Comparison of ENCODE assay signal across 12 cellular contexts in the genomic region with DNA sequence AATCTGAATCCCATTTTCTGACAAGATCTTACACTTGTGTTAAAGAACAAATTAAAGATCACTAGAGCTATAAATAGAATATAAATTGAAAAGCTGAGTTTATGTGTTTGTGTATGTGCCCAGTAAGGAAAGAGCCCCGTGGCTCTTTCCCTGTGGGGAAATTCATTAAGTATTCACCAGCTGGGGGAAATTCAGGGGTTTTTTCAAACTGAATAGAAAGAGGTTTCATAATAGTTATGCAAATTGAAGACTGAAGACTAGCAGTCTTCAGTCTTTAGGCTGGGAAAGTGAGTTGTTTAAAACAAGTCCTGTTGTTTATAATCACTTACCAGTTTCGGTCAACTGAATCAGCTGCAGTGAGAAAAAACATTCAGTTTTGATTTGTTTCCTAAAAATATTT. TPM values are rescaled to one million over a fixed set of nuclear protein-coding genes. Genes with fewer than 3 reads are reported as not detected.
DNase-seq lines count a peak whose midpoint lies in the region; ATAC-seq, FAIRE-seq and TF ChIP-seq lines count a peak whose summit lies in the region.
"Had no signal": no experiment of that assay in that cellular context is flagged by ENCODE, and none has a peak within 500 bp of the region (broad histone marks: within the 10 kb centered on the region; RNA-seq: fewer than 3 reads in every experiment).

No MANE protein-coding gene starts in this region.

- FAIRE-seq in GM12878 (lab: Jason Lieb, UNC), result peak; percentile 23

- no peaks in the 10 kb centered on the region for H4K20me1 ChIP-seq in GM12878 (ENCODE audit: control insufficient read depth, insufficient read depth)

- no peak overlapping the region for H2BK15ac ChIP-seq in neuronal stem cell (ENCODE audit: low read length)

- H3K79me2 ChIP-seq in GM12878 (ENCODE audit: control insufficient read depth, insufficient read depth, low read length), result peaks cover 2% of the 10 kb centered on the region

- H2BK5ac ChIP-seq in neuronal stem cell (ENCODE audit: low read length), result no peak overlapping the region

- no peaks in the 10 kb centered on the region for H3K9me3 Mint-ChIP-seq in immature natural killer cell

- intact Hi-C loops in GM12878 (cut with micrococcal nuclease; ENCODE audit: unreplicated experiment), result loop anchor here (1.0 kb wide), 1 partner anchor 88 kb away; the partner anchor contains the start of gene MS4A1

- H3K9ac ChIP-seq in GM12878 (ENCODE audit: control insufficient read depth, insufficient read depth, low read length) (0 out of 2 replicates have a peak overlapping the region, but pooled peaks have one; percentile 18), neuronal stem cell (ENCODE audit: low read depth, low read length, poor library complexity) (no peak overlapping the region)

- H3K27ac ChIP-seq in GM12878 (ENCODE audit: control insufficient read depth, insufficient read depth), result peak overlapping the region; percentile 65
- no peak overlapping the region for H3K27ac ChIP-seq in neuronal stem cell (replicated peaks; ENCODE audit: low read length)
- H3K27ac ChIP-seq: SK-N-MC had no signal

- no peak overlapping the region for H4K91ac ChIP-seq in neuronal stem cell (ENCODE audit: low read depth, low read length, poor library complexity)

- H4K8ac ChIP-seq in neuronal stem cell (ENCODE audit: low read depth, low read length), result no peak overlapping the region

- peaks cover 7% of the 10 kb centered on the region; the same call in 2 of the 3 replicates for H3K9me3 ChIP-seq in GM12878 (replicated peaks; ENCODE audit: control insufficient read depth, insufficient read depth, low read length)
- no peaks in the 10 kb centered on the region for H3K9me3 ChIP-seq in neuronal stem cell (replicated peaks in 1 of 2; ENCODE audit: control insufficient read depth in 2 of 2, insufficient read depth in 1 of 2, low read depth in 1 of 2, low read length in 2 of 2)
- H3K9me3 ChIP-seq: MG63 had no signal

- no peaks in the 10 kb centered on the region for H3K4me1 Mint-ChIP-seq in immature natural killer cell

- no TSS peak for BruUV-seq in GM12878 (replicated peaks; lab: Mats Ljungman, UMichigan)

- POLR2A ChIA-PET in GM12878 (lab: Charles Lee), result interaction anchor here (0.6 to 3.4 kb wide), 8 partner anchors 11 to 93 kb away, joined by 3 to 23 read pairs (median 4); partner anchors contain the start of genes MS4A1 and MS4A7

- no peak overlapping the region for H2BK12ac ChIP-seq in neuronal stem cell (ENCODE audit: low read length)

- WGBS in GM12878 (ENCODE audit: insufficient coverage, insufficient replicate concordance, low lambda C conversion rate, missing lambda C conversion rate), result 2% methylated on average over 2 of the region's 2 CpGs
- WGBS in neuronal stem cell (ENCODE audit: extremely low coverage in 2 of 2, insufficient read length in 2 of 2, insufficient replicate concordance in 1 of 2), 2 donors, result no CpG with 5 or more reads among the region's 2 CpGs

- no peak overlapping the region; the same call in 1 of the 2 replicates for H3K4me2 ChIP-seq in GM12878 (ENCODE audit: control insufficient read depth, insufficient read depth)
- H3K4me2 ChIP-seq in neuronal stem cell (ENCODE audit: insufficient read depth, low read length, poor library complexity, severe bottlenecking), result no peak overlapping the region

- H3K27ac Mint-ChIP-seq in immature natural killer cell, result no peak overlapping the region

- peak; percentile 85 for ATAC-seq in GM18861 (IDR thresholded peaks at IDR 0.05; ENCODE audit: unreplicated experiment)
- ATAC-seq in GM21515 (IDR thresholded peaks at IDR 0.05; ENCODE audit: unreplicated experiment), result peak; percentile 85
- ATAC-seq in HG03159 (IDR thresholded peaks at IDR 0.05; ENCODE audit: unreplicated experiment), result peak; percentile 84
- ATAC-seq in GM12878, result peak; percentile 76
- ATAC-seq: left lung had no signal

- no peaks in the 10 kb centered on the region for H3K36me3 Mint-ChIP-seq in immature natural killer cell

- no peaks in the 10 kb centered on the region for H3K27me3 ChIP-seq in GM12878 (replicated peaks in 1 of 2; ENCODE audit: control insufficient read depth in 2 of 2, insufficient read depth in 2 of 2, low read length in 1 of 2)
- no peaks in the 10 kb centered on the region for H3K27me3 ChIP-seq in neuronal stem cell (ENCODE audit: control insufficient read depth in 3 of 3, insufficient read depth in 3 of 3, low read depth in 1 of 3, low read length in 3 of 3)
- H3K27me3 ChIP-seq: left lung, MG63 had no signal

- CTCF ChIA-PET in GM12878 (lab: Yijun Ruan, JAX), result interaction anchor here (0.9 to 8.3 kb wide), 16 partner anchors 10 to 396 kb away, joined by 3 to 190 read pairs (median 5); partner anchors contain the start of genes MS4A1 and MS4A7

- no peak overlapping the region for H2BK120ac ChIP-seq in neuronal stem cell (ENCODE audit: low read depth, low read length)

- H3K18ac ChIP-seq in neuronal stem cell (ENCODE audit: low read length), result no peak overlapping the region

- no peak overlapping the region for H3K4me3 Mint-ChIP-seq in immature natural killer cell

- DNase-seq in GM12878 (ENCODE audit: low read depth, low spot score), result peak; percentile 81
- no peak for DNase-seq in immature natural killer cell
- DNase-seq in neuronal stem cell (ENCODE audit: low spot score), result no peak
- DNase-seq in NCI-H345 treated with DMSO at 0.1 percent for 48 hours (lab: John Stamatoyannopoulos, UW; ENCODE audit: unreplicated experiment), result no peak
- no peak for DNase-seq in DMS153 (lab: John Stamatoyannopoulos, UW)
- DNase-seq: left lung, MG63 had no signal

- peak; percentile 82 to 97; a peak in 3 of 4 replicates for TF ChIP-seq EP300 in GM12878 (IDR thresholded peaks at IDR 0.05; ENCODE audit: borderline replicate concordance in 1 of 2, control insufficient read depth in 1 of 2, low read depth in 2 of 2, low read length in 2 of 2)

- H3K4me3 ChIP-seq in GM12878, result no peak overlapping the region
- H3K4me3 ChIP-seq in neuronal stem cell (ENCODE audit: low read length in 2 of 2), result no peak overlapping the region
- H3K4me3 ChIP-seq: left lung, MG63, SK-N-MC had no signal

- no peak overlapping the region for H3K23ac ChIP-seq in neuronal stem cell (ENCODE audit: low read depth, low read length, poor library complexity)

- RAD21 ChIA-PET in GM12878 (lab: Charles Lee; ENCODE audit: unreplicated experiment), result interaction anchor here (0.7 to 6.7 kb wide), 12 partner anchors 11 to 396 kb away, joined by 3 to 195 read pairs (median 6); partner anchors contain the start of genes MS4A1 and MS4A7

- no peak overlapping the region for H3K4ac ChIP-seq in neuronal stem cell (ENCODE audit: low read length)

- H2AK5ac ChIP-seq in neuronal stem cell (ENCODE audit: low read depth, low read length), result no peak overlapping the region

- H3K36me3 ChIP-seq in GM12878 (ENCODE audit: control insufficient read depth in 2 of 2, insufficient read depth in 2 of 2, low read length in 1 of 2), result no peaks in the 10 kb centered on the region
- no peaks in the 10 kb centered on the region for H3K36me3 ChIP-seq in neuronal stem cell (replicated peaks in 1 of 2; ENCODE audit: control insufficient read depth in 2 of 2, insufficient read depth in 2 of 2, low read length in 2 of 2)
- H3K36me3 ChIP-seq: left lung, MG63 had no signal

- peaks cover 3 to 14% (median 5%) of the 10 kb centered on the region in 3 donors for H3K27me3 Mint-ChIP-seq in immature natural killer cell (ENCODE audit: low read depth in 3 of 3)

- TF ChIP-seq POLR2A in GM12878 (IDR thresholded peaks at IDR 0.05; ENCODE audit: low read depth, low read length), result no peak

- TF ChIP-seq RAD21 in GM12878 (IDR thresholded peaks at IDR 0.05; ENCODE audit: insufficient read depth, low read depth, low read length), result no peak

- H3K4me1 ChIP-seq in GM12878 (ENCODE audit: control insufficient read depth, insufficient read depth, low read length), result peaks cover 14% of the 10 kb centered on the region; the same call in 1 of the 2 replicates
- no peaks in the 10 kb centered on the region for H3K4me1 ChIP-seq in neuronal stem cell (ENCODE audit: control insufficient read depth in 2 of 2, insufficient read depth in 1 of 2, low read depth in 1 of 2, low read length in 2 of 2)

- TF ChIP-seq CTCF in GM12878 (IDR thresholded peaks at IDR 0.05 in 2 of 3, conservative IDR thresholded peaks at IDR 0.05 in 1 of 3; ENCODE audit: control insufficient read depth in 2 of 3, extremely low read depth in 1 of 3, insufficient read depth in 1 of 3, low read depth in 3 of 3, low read length in 3 of 3), result no peak

- in situ Hi-C loops in GM12878 (cut with MboI), result loop anchor here (5.0 to 10.0 kb wide), 4 partner anchors 98 to 398 kb away; no protein-coding TSS in a partner anchor

- no peaks in the 10 kb centered on the region for H3K79me1 ChIP-seq in neuronal stem cell (ENCODE audit: low read depth, low read length)

- SMC1A ChIA-PET in GM12878 (lab: Charles Lee; ENCODE audit: uncharacterized antibody, unreplicated experiment), result interaction anchor here (0.9 to 11.3 kb wide), 25 partner anchors 14 to 398 kb away, joined by 3 to 298 read pairs (median 4); partner anchors contain the start of genes MS4A1, MS4A14 and MS4A7

- H2AFZ ChIP-seq in GM12878 (ENCODE audit: control insufficient read depth, low read depth, low read length), result no peak overlapping the region
- H2AFZ ChIP-seq in neuronal stem cell (ENCODE audit: low read length), result no peak overlapping the region

- no peak overlapping the region for H3K14ac ChIP-seq in neuronal stem cell (ENCODE audit: low read length)

RNA-seq across cellular contexts. Expression of gene MS4A7, which starts 11.3 kb away (rescaled TPM):
- total RNA-seq in GM12878 (2013; cell fraction: nucleolus; rRNA removed), result 56.7 and 58.7 TPM in 2 replicates
- total RNA-seq in GM12878 (2014; rRNA removed), result 2.2 and 2.9 TPM in 2 replicates
- total RNA-seq in GM12878 (2014; rRNA removed; fragmentation: Illumina TruSeq; extraction: Trizol), result 3.8 and 4.0 TPM in 2 replicates
- total RNA-seq in GM12878 (2021), result 2.3 and 3.3 TPM in 2 replicates
- 4.2 TPM for polyA plus RNA-seq in GM12878 (2011; ENCODE audit: low read depth)
- 9.6 and 11.1 TPM in 2 replicates for polyA plus RNA-seq in GM12878 (2011; rRNA removed)
- polyA plus RNA-seq in GM12878 (2011; cell fraction: cytosol; rRNA removed), result 5.5 and 6.1 TPM in 2 replicates
- polyA plus RNA-seq in GM12878 (2011; cell fraction: nucleus; rRNA removed), result 7.6 and 7.8 TPM in 2 replicates
- 3.9 and 7.1 TPM in 2 replicates for polyA plus RNA-seq in GM12878 (2012)
- polyA plus RNA-seq in GM12878 (2014; fragmentation: Illumina TruSeq; extraction: Trizol), result 3.7 and 4.2 TPM in 2 replicates
- 10 to 100 TPM in 1 of 2 experiments, 1 to 10 TPM in 1; 7.2 to 17.0 TPM for polyA plus RNA-seq in GM12878 (2014; fragmentation: Nextera tagmentation; extraction: Ambion mirVana)
- 3.9 and 4.6 TPM in 2 replicates for polyA plus RNA-seq in GM12878 (2014; rRNA removed)
- polyA plus RNA-seq in GM12878 (2016; fragmentation: Nextera tagmentation; extraction: Ambion mirVana), result 1 to 10 TPM; 1.7 to 1.8 TPM
- polyA minus RNA-seq in GM12878 (2011; rRNA and poly(A)+ RNA removed), result 8.6 and 12.4 TPM in 2 replicates
- polyA minus RNA-seq in GM12878 (2011; cell fraction: cytosol; rRNA and poly(A)+ RNA removed), result 4.8 TPM in 1 of 2 replicates, not detected in the other
- 5.1 and 7.0 TPM in 2 replicates for polyA minus RNA-seq in GM12878 (2011; cell fraction: nucleus; rRNA and poly(A)+ RNA removed)
- polyA plus RNA-seq in immature natural killer cell, result 1 to 10 TPM; 1.0 to 7.1 (median 2.6) TPM
- not detected for polyA plus RNA-seq in neuronal stem cell (2013, experiment 1 of 2)
- polyA plus RNA-seq in neuronal stem cell (2013, experiment 2 of 2), result not detected

RNA-seq across cellular contexts. Expression of gene MS4A14, which starts 29.2 kb away (rescaled TPM):
- total RNA-seq in GM12878 (2013; cell fraction: nucleolus; rRNA removed), result 8.1 and 12.0 TPM in 2 replicates
- total RNA-seq in GM12878 (2014; rRNA removed) (0.11 and 0.40 TPM in 2 replicates), GM12878 (2014; rRNA removed; fragmentation: Illumina TruSeq; extraction: Trizol) (0.40 and 0.60 TPM in 2 replicates), GM12878 (2021) (0.77 and 1.0 TPM in 2 replicates)
- polyA plus RNA-seq in GM12878 (2011; ENCODE audit: low read depth), result 0.85 TPM
- polyA plus RNA-seq in GM12878 (2011; rRNA removed) (1.0 and 1.7 TPM in 2 replicates), GM12878 (2014; fragmentation: Illumina TruSeq; extraction: Trizol) (0.81 and 0.89 TPM in 2 replicates), GM12878 (2014; fragmentation: Nextera tagmentation; extraction: Ambion mirVana) (under 1 TPM; 0.13 to 0.18 TPM), GM12878 (2014; rRNA removed) (0.38 and 0.72 TPM in 2 replicates), GM12878 (2016; fragmentation: Nextera tagmentation; extraction: Ambion mirVana) (under 1 TPM in 1 of 2 experiments, not detected in 1; 0.63 TPM), immature natural killer cell (not detected)
- polyA plus RNA-seq in GM12878 (2011; cell fraction: cytosol; rRNA removed), result 0.32 and 0.36 TPM in 2 replicates
- 3.1 and 4.8 TPM in 2 replicates for polyA plus RNA-seq in GM12878 (2011; cell fraction: nucleus; rRNA removed)
- polyA plus RNA-seq in GM12878 (2012), result 1.1 and 2.1 TPM in 2 replicates
- polyA minus RNA-seq in GM12878 (2011; rRNA and poly(A)+ RNA removed), result 0.46 and 0.73 TPM in 2 replicates
- polyA minus RNA-seq in GM12878 (2011; cell fraction: cytosol; rRNA and poly(A)+ RNA removed), result not detected in 2 replicates
- 0.77 and 2.3 TPM in 2 replicates for polyA minus RNA-seq in GM12878 (2011; cell fraction: nucleus; rRNA and poly(A)+ RNA removed)
- polyA plus RNA-seq in neuronal stem cell (2013, experiment 1 of 2), result not detected
- polyA plus RNA-seq in neuronal stem cell (2013, experiment 2 of 2), result not detected

RNA-seq across cellular contexts. Expression of gene MS4A6E, which starts 40.0 kb away (rescaled TPM):
- not detected in 2 replicates for total RNA-seq in GM12878 (2013; cell fraction: nucleolus; rRNA removed)
- total RNA-seq in GM12878 (2014; rRNA removed) (0.38 TPM in 1 of 2 replicates, not detected in the other), GM12878 (2014; rRNA removed; fragmentation: Illumina TruSeq; extraction: Trizol) (not detected in 2 replicates), GM12878 (2021) (not detected in 2 replicates)
- not detected for polyA plus RNA-seq in GM12878 (2011; ENCODE audit: low read depth)
- polyA plus RNA-seq in GM12878 (2011; rRNA removed) (0.14 and 0.27 TPM in 2 replicates), GM12878 (2014; fragmentation: Illumina TruSeq; extraction: Trizol) (0.71 TPM in 1 of 2 replicates, not detected in the other), GM12878 (2014; fragmentation: Nextera tagmentation; extraction: Ambion mirVana) (under 1 TPM; 0.47 to 0.49 TPM), GM12878 (2014; rRNA removed) (not detected in 2 replicates), GM12878 (2016; fragmentation: Nextera tagmentation; extraction: Ambion mirVana) (under 1 TPM; 0.39 to 0.86 TPM), immature natural killer cell (not detected)
- polyA plus RNA-seq in GM12878 (2011; cell fraction: cytosol; rRNA removed), result 0.28 TPM in 2 replicates
- polyA plus RNA-seq in GM12878 (2011; cell fraction: nucleus; rRNA removed), result 0.27 TPM in 1 of 2 replicates, not detected in the other
- not detected in 2 replicates for polyA plus RNA-seq in GM12878 (2012)
- 0.52 TPM in 1 of 2 replicates, not detected in the other for polyA minus RNA-seq in GM12878 (2011; rRNA and poly(A)+ RNA removed)
- polyA minus RNA-seq in GM12878 (2011; cell fraction: cytosol; rRNA and poly(A)+ RNA removed), result not detected in 2 replicates
- polyA minus RNA-seq in GM12878 (2011; cell fraction: nucleus; rRNA and poly(A)+ RNA removed), result not detected in 2 replicates
- not detected for polyA plus RNA-seq in neuronal stem cell (2013, experiment 1 of 2)
- not detected for polyA plus RNA-seq in neuronal stem cell (2013, experiment 2 of 2)
- total RNA-seq: skeletal muscle tissue had no signal
